8 cellular contexts compared by ENCODE assay signal in the genomic region with DNA sequence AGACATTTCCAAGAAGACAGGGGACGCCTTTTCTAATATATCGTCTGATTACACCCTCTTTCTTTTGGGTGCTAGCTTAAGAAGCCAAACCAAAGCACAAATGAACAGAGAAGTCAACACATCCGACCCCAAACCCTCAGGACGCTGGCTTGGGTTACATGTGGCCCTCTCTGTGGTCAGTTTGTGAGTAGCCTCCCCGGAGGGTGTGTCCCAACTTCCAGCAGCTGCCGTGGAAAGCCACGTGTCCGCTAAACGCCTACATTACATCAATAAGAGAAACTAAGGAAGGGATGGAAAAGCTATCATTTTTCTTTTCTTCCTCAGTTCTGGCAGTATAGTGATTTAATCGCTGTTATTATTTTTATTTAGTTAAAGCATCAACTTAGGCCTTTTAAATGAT. TPM values are rescaled to one million over a fixed set of nuclear protein-coding genes. Genes with fewer than 3 reads are reported as not detected.
DNase-seq lines count a peak whose midpoint lies in the region; ATAC-seq and TF ChIP-seq lines count a peak whose summit lies in the region.

No MANE protein-coding gene starts in this region.

- H3K27ac ChIP-seq in KMS-11 (no peak overlapping the region), endodermal cell (ENCODE audit: low read depth, low read length) (no peak overlapping the region)

- no peak overlapping the region for H3K9ac ChIP-seq in KMS-11
- H3K9ac ChIP-seq in endodermal cell (ENCODE audit: extremely low read depth, low read length, poor library complexity, severe bottlenecking) = no peak overlapping the region

- no peaks in the 10 kb centered on the region for H3K9me3 ChIP-seq in endodermal cell (ENCODE audit: control insufficient read depth, low read length)

- no peaks in the 10 kb centered on the region for H3K9me3 Mint-ChIP-seq in natural killer cell treated with Interleukin-12 subunit alpha and Interleukin-12 subunit beta and Interleukin-15 and Interleukin-18, amount 100 ng/mL, for 72 hours
- H3K9me3 Mint-ChIP-seq in endodermal cell = no peaks in the 10 kb centered on the region

- peaks cover 37 to 49% of the 10 kb centered on the region in 2 donors for H3K27me3 Mint-ChIP-seq in natural killer cell treated with Interleukin-12 subunit alpha and Interleukin-12 subunit beta and Interleukin-15 and Interleukin-18, amount 100 ng/mL, for 72 hours
- peaks cover 90% of the 10 kb centered on the region for H3K27me3 Mint-ChIP-seq in endodermal cell (ENCODE audit: insufficient read depth)

- peak overlapping the region; percentile 56 for H2AFZ ChIP-seq in KMS-11 (ENCODE audit: low read depth)

- no peaks in the 10 kb centered on the region for H4K20me1 ChIP-seq in KMS-11 (ENCODE audit: insufficient read depth)

- no peak overlapping the region for H3K27ac Mint-ChIP-seq in natural killer cell treated with Interleukin-12 subunit alpha and Interleukin-12 subunit beta and Interleukin-15 and Interleukin-18, amount 100 ng/mL, for 72 hours
- H3K27ac Mint-ChIP-seq in endodermal cell = no peak overlapping the region

- H3K4me1 ChIP-seq in KMS-11 (ENCODE audit: low read depth, poor library complexity, severe bottlenecking) (peaks cover 57% of the 10 kb centered on the region), endodermal cell (ENCODE audit: control insufficient read depth, insufficient read depth, low read length) (no peaks in the 10 kb centered on the region)

- WGBS in endodermal cell (ENCODE audit: insufficient coverage in 1 of 2, insufficient read length in 1 of 2), 2 experiments = 36 to 77% methylated on average over 2 to 10 of the region's 10 CpGs

- H3K4me1 Mint-ChIP-seq in natural killer cell treated with Interleukin-12 subunit alpha and Interleukin-12 subunit beta and Interleukin-15 and Interleukin-18, amount 100 ng/mL, for 72 hours (ENCODE audit: low read depth in 2 of 2) = peaks cover 0 to 4% of the 10 kb centered on the region in 2 donors
- peaks cover 21% of the 10 kb centered on the region for H3K4me1 Mint-ChIP-seq in endodermal cell

- H3K36me3 Mint-ChIP-seq in natural killer cell treated with Interleukin-12 subunit alpha and Interleukin-12 subunit beta and Interleukin-15 and Interleukin-18, amount 100 ng/mL, for 72 hours = no peaks in the 10 kb centered on the region
- H3K36me3 Mint-ChIP-seq in endodermal cell (ENCODE audit: low read depth) = no peaks in the 10 kb centered on the region

- H3K4me3 ChIP-seq in AG10803 (ENCODE audit: low read length) (peak overlapping the region; percentile 64), KMS-11 (IDR thresholded peaks at IDR 0.05; ENCODE audit: insufficient read depth, low read depth, low read length) (no peak overlapping the region), cardiac fibroblast (replicated peaks in 1 of 2; ENCODE audit: low read depth in 2 of 2, low read length in 2 of 2) (peak overlapping the region; percentile 67 to 76), endodermal cell (ENCODE audit: low read length) (no peak overlapping the region)

- H3K79me2 ChIP-seq in KMS-11 (ENCODE audit: insufficient read depth, low read depth) = peaks cover 11% of the 10 kb centered on the region; the same call in 1 of the 2 replicates

- H3K4me3 Mint-ChIP-seq in natural killer cell treated with Interleukin-12 subunit alpha and Interleukin-12 subunit beta and Interleukin-15 and Interleukin-18, amount 100 ng/mL, for 72 hours = peak overlapping the region; percentile 75
- H3K4me3 Mint-ChIP-seq in endodermal cell = no peak overlapping the region

- H3K27me3 ChIP-seq in KMS-11 (ENCODE audit: insufficient read depth, low read depth) (peaks cover 11% of the 10 kb centered on the region; the same call in 1 of the 2 replicates), endodermal cell (ENCODE audit: control insufficient read depth, insufficient read depth, low read length, poor library complexity, severe bottlenecking) (peaks cover 86% of the 10 kb centered on the region)

- H3K36me3 ChIP-seq in KMS-11 (ENCODE audit: insufficient read depth) (no peaks in the 10 kb centered on the region), endodermal cell (ENCODE audit: control insufficient read depth, insufficient read depth, low read length) (no peaks in the 10 kb centered on the region)

- TF ChIP-seq CTCF in AG10803 (conservative IDR thresholded peaks at IDR 0.05; ENCODE audit: low read length) (no peak), KMS-11 (conservative IDR thresholded peaks at IDR 0.05; ENCODE audit: low read depth, low read length) (no peak), cardiac fibroblast (IDR thresholded peaks at IDR 0.05; ENCODE audit: low read depth, low read length) (no peak), endodermal cell (conservative IDR thresholded peaks at IDR 0.05) (no peak)

- no peak for ATAC-seq in natural killer cell treated with Interleukin-12 subunit alpha and Interleukin-12 subunit beta and Interleukin-15 and Interleukin-18, amount 100 ng/mL, for 72 hours
- ATAC-seq in HG03432 (IDR thresholded peaks at IDR 0.05; ENCODE audit: unreplicated experiment) = no peak

- DNase-seq in AG10803 (ENCODE audit: low read depth) (no peak), cardiac fibroblast (ENCODE audit: low read depth in 2 of 2) (no peak), cerebellar nuclear complex (lab: John Stamatoyannopoulos, UW) (no peak), endodermal cell (no peak)
- no peak for DNase-seq in natural killer cell treated with Interleukin-12 subunit alpha and Interleukin-12 subunit beta and Interleukin-15 and Interleukin-18, amount 100 ng/mL, for 72 hours (ENCODE audit: low spot score)
- DNase-seq in stimulated activated CD4-positive, alpha-beta T cell treated with anti-CD3 and anti-CD28 coated beads, Interleukin-2, amount 100 ng/mL, for 48 hours = no peak

- peak overlapping the region; percentile 91 for H3K4me2 ChIP-seq in KMS-11

RNA-seq across cellular contexts. Expression of a gene that starts 0.5 kb away (rescaled TPM):
- not detected for total RNA-seq in natural killer cell treated with Interleukin-12 subunit alpha and Interleukin-12 subunit beta and Interleukin-15 and Interleukin-18, amount 100 ng/mL, for 72 hours
- under 1 TPM; 0.62 to 0.71 TPM for total RNA-seq in endodermal cell
- 5.8 TPM for polyA plus RNA-seq in endodermal cell (2013, experiment 1 of 2)
- 6.0 TPM for polyA plus RNA-seq in endodermal cell (2013, experiment 2 of 2)

Comparison
In these comparisons a context has a peak if more than half of its experiments do, and no peak if none do; other contexts are left out.
1. H3K4me3 ChIP-seq: peak in AG10803 (single experiment) and cardiac fibroblast (2 of 2); none in KMS-11 (single experiment) and endodermal cell (single experiment).